Comparison of ENCODE assay signal across 13 cellular contexts in the genomic region with DNA sequence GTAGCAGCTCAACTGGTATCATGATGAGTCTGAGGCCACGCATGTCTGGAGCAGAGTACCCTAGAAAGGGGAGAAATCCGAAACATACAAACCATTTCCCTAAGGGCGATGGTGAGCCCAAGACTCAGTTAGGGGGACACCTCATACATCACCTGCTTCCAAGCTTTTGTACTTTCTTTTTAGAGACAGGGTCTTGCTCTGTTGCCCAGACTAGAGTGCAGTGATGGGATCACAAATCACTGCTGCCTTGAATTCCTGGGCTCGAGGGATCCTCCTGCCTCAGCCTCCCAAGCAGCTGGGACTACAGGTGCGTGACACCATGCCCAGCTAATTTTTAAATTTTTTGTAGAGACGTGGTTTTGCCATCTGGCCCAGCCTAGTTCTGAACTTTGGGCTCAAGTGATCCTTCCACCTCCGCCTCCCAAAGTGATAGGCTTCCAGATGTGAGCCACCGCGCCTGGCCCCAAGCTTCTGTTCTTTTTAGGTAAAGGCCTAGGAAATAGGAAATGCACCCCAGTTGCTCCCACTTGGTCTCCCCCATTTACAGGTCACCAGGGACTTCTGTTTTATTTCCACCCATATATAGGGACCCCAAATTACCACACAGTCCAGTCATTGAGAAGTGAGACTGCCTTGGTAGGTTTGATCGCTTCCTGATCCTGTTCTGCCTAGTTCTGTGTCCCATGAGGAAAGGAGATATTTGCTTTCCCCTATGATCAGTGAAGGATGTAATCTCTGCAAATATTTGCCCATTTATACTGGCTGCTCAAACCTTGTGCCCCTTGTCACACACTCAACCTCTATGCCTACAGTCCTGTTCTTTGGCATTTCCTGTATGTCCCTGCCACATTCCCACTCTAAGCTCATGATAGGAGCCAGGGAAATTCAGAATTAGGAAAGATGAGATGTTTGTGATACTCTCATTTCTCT. TPM values are rescaled to one million over a fixed set of nuclear protein-coding genes. Genes with fewer than 3 reads are reported as not detected.
DNase-seq lines count a peak whose midpoint lies in the region; ATAC-seq and TF ChIP-seq lines count a peak whose summit lies in the region.
"Had no signal": no experiment of that assay in that cellular context is flagged by ENCODE, and none has a peak within 500 bp of the region (broad histone marks: within the 10 kb centered on the region; RNA-seq: fewer than 3 reads in every experiment).

A gene with protein sequence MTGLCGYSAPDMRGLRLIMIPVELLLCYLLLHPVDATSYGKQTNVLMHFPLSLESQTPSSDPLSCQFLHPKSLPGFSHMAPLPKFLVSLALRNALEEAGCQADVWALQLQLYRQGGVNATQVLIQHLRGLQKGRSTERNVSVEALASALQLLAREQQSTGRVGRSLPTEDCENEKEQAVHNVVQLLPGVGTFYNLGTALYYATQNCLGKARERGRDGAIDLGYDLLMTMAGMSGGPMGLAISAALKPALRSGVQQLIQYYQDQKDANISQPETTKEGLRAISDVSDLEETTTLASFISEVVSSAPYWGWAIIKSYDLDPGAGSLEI (minus strand): TSS at position 728 of the 930 bp plus-strand sequence. CDS start 112 bp downstream, at position 616.

- H3K9me3 ChIP-seq in CD8-positive, alpha-beta T cell (ENCODE audit: low read length): no peaks in the 10 kb centered on the region
- H3K9me3 ChIP-seq: colonic mucosa had no signal

- H3K4me3 Mint-ChIP-seq in CD8-positive, alpha-beta T cell: peak within 1 kb of the TSS; percentile 95
- H3K4me3 Mint-ChIP-seq in HFFc6 (peak within 1 kb of the TSS; percentile 91; the same call in 1 of the 2 replicates), natural killer cell (peak within 1 kb of the TSS; percentile 97)
- H3K4me3 Mint-ChIP-seq in activated naive CD8-positive, alpha-beta T cell: peak within 1 kb of the TSS; percentile 95

- H3K36me3 Mint-ChIP-seq in CD8-positive, alpha-beta T cell: peaks cover 4% of the 10 kb centered on the region
- no peaks in the 10 kb centered on the region for H3K36me3 Mint-ChIP-seq in HFFc6 (ENCODE audit: low read depth)
- H3K36me3 Mint-ChIP-seq in activated naive CD8-positive, alpha-beta T cell: no peaks in the 10 kb centered on the region
- H3K36me3 Mint-ChIP-seq in natural killer cell: no peaks in the 10 kb centered on the region

- H3K27me3 ChIP-seq in CD8-positive, alpha-beta T cell (ENCODE audit: insufficient read depth, low read length): no peaks in the 10 kb centered on the region
- H3K27me3 ChIP-seq: colonic mucosa had no signal

- POLR2A ChIA-PET in CD8-positive, alpha-beta T cell (lab: Charles Lee): interaction anchor here (0.5 to 1.0 kb wide), 2 partner anchors 27 to 170 kb away, joined by 3 read pairs; no protein-coding TSS in a partner anchor

- CTCF ChIA-PET in CD8-positive, alpha-beta T cell (lab: Charles Lee): interaction anchor here (1.0 to 1.2 kb wide), 2 partner anchors 11 to 102 kb away, joined by 3 to 6 read pairs; no protein-coding TSS in a partner anchor

- no peak within 1 kb of the TSS for H3K27ac ChIP-seq in CD8-positive, alpha-beta T cell (ENCODE audit: low read depth, low read length)
- H3K27ac ChIP-seq: colonic mucosa had no signal

- H3K36me3 ChIP-seq in CD8-positive, alpha-beta T cell (ENCODE audit: insufficient read depth, low read length): no peaks in the 10 kb centered on the region
- H3K36me3 ChIP-seq: colonic mucosa had no signal

- no peak for TF ChIP-seq CTCF in CD8-positive, alpha-beta T cell (IDR thresholded peaks at IDR 0.05)
- TF ChIP-seq CTCF in HFFc6 (IDR thresholded peaks at IDR 0.05) (no peak), natural killer cell (IDR thresholded peaks at IDR 0.05) (no peak), GM13976 (IDR thresholded peaks at IDR 0.05; ENCODE audit: borderline replicate concordance, control extremely low read depth, extremely low read depth, insufficient read depth, missing control alignments) (no peak)

- ATAC-seq in CD8-positive, alpha-beta T cell: no peak
- no peak for ATAC-seq in natural killer cell
- ATAC-seq: SK-N-SH treated with all-trans-retinoic acid at 6 μM for 48 hours had no signal

- peaks cover 3% of the 10 kb centered on the region for H3K27me3 Mint-ChIP-seq in CD8-positive, alpha-beta T cell (ENCODE audit: low read depth)
- H3K27me3 Mint-ChIP-seq in HFFc6 (ENCODE audit: insufficient read depth): no peaks in the 10 kb centered on the region; the same call in 1 of the 2 replicates
- no peaks in the 10 kb centered on the region for H3K27me3 Mint-ChIP-seq in activated naive CD8-positive, alpha-beta T cell
- peaks cover 0 to 3% of the 10 kb centered on the region in 2 donors for H3K27me3 Mint-ChIP-seq in natural killer cell (ENCODE audit: low read depth in 2 of 2)

- intact Hi-C loops in CD8-positive, alpha-beta T cell (cut with DNase I, micrococcal nuclease): no loop called here
- intact Hi-C loops in natural killer cell (cut with micrococcal nuclease): loop anchor here (5.0 kb wide), 1 partner anchor 275 kb away; no protein-coding TSS in a partner anchor

- no peak for DNase-seq in CD8-positive, alpha-beta T cell
- no peak for DNase-seq in HFFc6
- no peak for DNase-seq in natural killer cell
- no peak for DNase-seq in NCI-H2081 treated with DMSO at 0.1 percent for 48 hours (lab: John Stamatoyannopoulos, UW)
- DNase-seq in GM13976 (ENCODE audit: low spot score): no peak
- no peak for DNase-seq in HT-29 (ENCODE audit: low spot score)
- DNase-seq: colonic mucosa, NCI-H2171 treated with DMSO at 0.1 percent for 48 hours had no signal

- peaks cover 31% of the 10 kb centered on the region for H3K4me1 Mint-ChIP-seq in CD8-positive, alpha-beta T cell (ENCODE audit: low read depth)
- H3K4me1 Mint-ChIP-seq in HFFc6 (ENCODE audit: low read depth): peaks cover 27% of the 10 kb centered on the region
- peaks cover 30% of the 10 kb centered on the region for H3K4me1 Mint-ChIP-seq in activated naive CD8-positive, alpha-beta T cell (ENCODE audit: low read depth)
- H3K4me1 Mint-ChIP-seq in natural killer cell: peaks cover 21 to 24% of the 10 kb centered on the region in 2 donors

- in situ Hi-C loops in GM13976 (cut with MboI; ENCODE audit: low sequenced_read_pairs, unreplicated experiment): no loop called here

- H3K4me3 ChIP-seq in CD8-positive, alpha-beta T cell (ENCODE audit: low read depth, low read length): no peak within 1 kb of the TSS
- H3K4me3 ChIP-seq: colonic mucosa, lung, smooth muscle cell had no signal

- peaks cover 23% of the 10 kb centered on the region for H3K4me1 ChIP-seq in CD8-positive, alpha-beta T cell (ENCODE audit: insufficient read depth, low read length)

- peak within 1 kb of the TSS; percentile 64 for H3K27ac Mint-ChIP-seq in CD8-positive, alpha-beta T cell
- H3K27ac Mint-ChIP-seq in HFFc6 (peak within 1 kb of the TSS; percentile 96; the same call in 1 of the 2 replicates), natural killer cell (peak within 1 kb of the TSS; percentile 88 to 91)
- H3K27ac Mint-ChIP-seq in activated naive CD8-positive, alpha-beta T cell: peak within 1 kb of the TSS; percentile 98

- no peaks in the 10 kb centered on the region for H3K9me3 Mint-ChIP-seq in CD8-positive, alpha-beta T cell
- no peaks in the 10 kb centered on the region for H3K9me3 Mint-ChIP-seq in HFFc6
- H3K9me3 Mint-ChIP-seq in activated naive CD8-positive, alpha-beta T cell (ENCODE audit: low read depth): no peaks in the 10 kb centered on the region
- no peaks in the 10 kb centered on the region for H3K9me3 Mint-ChIP-seq in natural killer cell

RNA-seq across cellular contexts. Expression of the gene that starts here (rescaled TPM):
- not detected for total RNA-seq in CD8-positive, alpha-beta T cell
- total RNA-seq in HFFc6 (2021; fragmentation: NEBNext Ultra II Directional; extraction: Animal tissue kit (Norgen Biotek cat#: 25700)): not detected
- not detected for total RNA-seq in natural killer cell
- total RNA-seq in HT-29 (2014; rRNA removed; shearing (Covaris generic)): not detected in 2 replicates
- total RNA-seq: osteoblast, smooth muscle cell had no signal
